8 cellular contexts compared by ENCODE assay signal in the genomic region with DNA sequence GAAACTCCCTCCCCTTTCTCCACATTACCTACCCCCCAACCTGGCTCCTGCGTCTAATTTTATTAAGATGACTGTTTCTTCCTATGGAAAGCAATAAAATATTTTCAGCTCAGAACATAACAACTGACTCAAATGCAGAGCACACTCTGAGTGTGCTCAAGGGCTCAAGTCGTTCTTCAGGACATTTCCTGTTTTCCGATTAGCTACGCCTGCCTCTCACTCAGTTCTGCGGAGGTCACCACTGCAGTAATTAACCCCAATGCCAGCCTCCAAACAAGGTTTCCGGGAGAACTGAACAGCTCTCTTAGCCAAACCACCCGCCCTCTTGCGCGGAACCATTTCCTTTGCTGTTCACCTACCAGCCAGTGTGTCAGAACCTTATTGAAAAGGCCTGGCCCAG. TPM values are rescaled to one million over a fixed set of nuclear protein-coding genes. Genes with fewer than 3 reads are reported as not detected.
DNase-seq lines count a peak whose midpoint lies in the region; ATAC-seq, FAIRE-seq and TF ChIP-seq lines count a peak whose summit lies in the region.

No MANE protein-coding gene starts in this region.

- H3K9me3 ChIP-seq in breast epithelium (no peaks in the 10 kb centered on the region), prostate gland (no peaks in the 10 kb centered on the region), pancreas (no peaks in the 10 kb centered on the region)

- intact Hi-C loops in breast epithelium (cut with DNase I; ENCODE audit: low total_unique reads): no loop called here
- intact Hi-C loops in prostate gland (cut with DNase I): loop anchor here (2.0 kb wide), 1 partner anchor 18 kb away; no protein-coding TSS in a partner anchor
- intact Hi-C loops in pancreas (cut with DNase I): no loop called here

- H3K27ac ChIP-seq in breast epithelium (peak overlapping the region; percentile 94 to 98), prostate gland (peak overlapping the region; percentile 43 to 54), pancreas (peak overlapping the region in 2 of 4 donors; percentile 9 to 52)

- H3K36me3 ChIP-seq in breast epithelium (no peaks in the 10 kb centered on the region), prostate gland (no peaks in the 10 kb centered on the region), pancreas (no peaks in the 10 kb centered on the region)

- H3K4me3 ChIP-seq in breast epithelium (no peak overlapping the region), prostate gland (no peak overlapping the region), pancreas (no peak overlapping the region)

- peaks cover 39 to 63% of the 10 kb centered on the region in 2 donors for H3K4me1 ChIP-seq in breast epithelium
- peaks cover 23% of the 10 kb centered on the region for H3K4me1 ChIP-seq in prostate gland (replicated peaks)
- H3K4me1 ChIP-seq in pancreas: peaks cover 0 to 25% (median 0%) of the 10 kb centered on the region in 3 donors

- TF ChIP-seq CTCF in breast epithelium (IDR thresholded peaks at IDR 0.05) (no peak), prostate gland (IDR thresholded peaks at IDR 0.05) (no peak), omental fat pad (IDR thresholded peaks at IDR 0.05) (no peak), pancreas (IDR thresholded peaks at IDR 0.05) (no peak)

- H3K27me3 ChIP-seq in breast epithelium (no peaks in the 10 kb centered on the region), prostate gland (replicated peaks; ENCODE audit: insufficient read depth) (no peaks in the 10 kb centered on the region), pancreas (no peaks in the 10 kb centered on the region)

- TF ChIP-seq POLR2A in breast epithelium (IDR thresholded peaks at IDR 0.05) (no peak), prostate gland (IDR thresholded peaks at IDR 0.05) (no peak)

- DNase-seq in DMS153 treated with DMSO at 0.1 percent for 48 hours (lab: John Stamatoyannopoulos, UW; ENCODE audit: unreplicated experiment) (peak; percentile 68), NOMO-1 (lab: John Stamatoyannopoulos, UW; ENCODE audit: unreplicated experiment in 2 of 2) (peak; percentile 75 to 81), breast epithelium (ENCODE audit: low spot score in 2 of 2) (no peak), prostate gland (ENCODE audit: low spot score) (no peak), omental fat pad (ENCODE audit: low spot score) (no peak), pancreas (no peak), AML-193 (lab: John Stamatoyannopoulos, UW) (no peak)

- WGBS in prostate gland: 50% methylated on average over 9 of the region's 9 CpGs
- WGBS in pancreas, 2 donors: 66 to 67% methylated on average over 9 of the region's 9 CpGs

- FAIRE-seq in pancreas (lab: Jason Lieb, UNC): no peak

- no peak for ATAC-seq in HG02852 (IDR thresholded peaks at IDR 0.05; ENCODE audit: unreplicated experiment)
- ATAC-seq in omental fat pad (ENCODE audit: low FRiP score): no peak
- no peak for ATAC-seq in pancreas

RNA-seq across cellular contexts. Expression of gene MYOF, which starts 19.3 kb away (rescaled TPM):
- 100 to 1,000 TPM; 118 to 131 (median 130) TPM for total RNA-seq in breast epithelium
- 10 to 100 TPM; 84.4 to 85.0 TPM for total RNA-seq in prostate gland
- 100 to 1,000 TPM in 1 of 4 donors, 10 to 100 TPM in 3; 44.6 to 113 (median 74.5) TPM for total RNA-seq in omental fat pad
- 10 to 100 TPM in 5 of 6 donors, 1 to 10 TPM in 1; 6.7 to 38.2 (median 14.2) TPM for total RNA-seq in pancreas
- 1 to 10 TPM; 4.7 to 5.6 TPM for polyA plus RNA-seq in pancreas

RNA-seq across cellular contexts. Expression of gene CEP55, which starts 33.5 kb away (rescaled TPM):
- total RNA-seq in breast epithelium (1 to 10 TPM in 1 of 3 donors, under 1 TPM in 2; 0.33 to 2.1 (median 0.73) TPM), prostate gland (1 to 10 TPM in 1 of 2 donors, under 1 TPM in 1; 0.14 to 4.7 TPM), omental fat pad (1 to 10 TPM in 1 of 4 donors, under 1 TPM in 2, not detected in 1; 0.19 to 3.2 (median 0.32) TPM), pancreas (under 1 TPM in 5 of 6 donors, not detected in 1; 0.14 to 0.94 (median 0.25) TPM)
- polyA plus RNA-seq in pancreas: under 1 TPM; 0.07 to 0.30 TPM

Comparison
In these comparisons a context has a peak if more than half of its experiments do, and no peak if none do; other contexts are left out.
1. DNase-seq: peak in DMS153 treated with DMSO at 0.1 percent for 48 hours (single experiment) and NOMO-1 (2 of 2); none in breast epithelium (0 of 2), prostate gland (single experiment), omental fat pad (single experiment), pancreas (0 of 6) and AML-193 (0 of 2).